ENCODE assay signal across 8 cellular contexts in genomic region chr1:31762726-31763670, GRCh38. TPM values are rescaled to one million over a fixed set of nuclear protein-coding genes. Genes with fewer than 3 reads are reported as not detected.
A peak's percentile ranks its signal among the peaks of the same experiment; 100 is the strongest.
DNase-seq lines count a peak whose midpoint lies in the region; ATAC-seq lines count a peak whose summit lies in the region.

No MANE protein-coding gene starts in this region.

- ATAC-seq in GM21381 (IDR thresholded peaks at IDR 0.05; ENCODE audit: unreplicated experiment): no peak

- peak; percentile 81 to 83 for DNase-seq in NCI-H2081 (lab: John Stamatoyannopoulos, UW)
- DNase-seq in NCI-H2081 treated with DMSO at 0.1 percent for 48 hours (lab: John Stamatoyannopoulos, UW): no peak
- peak; percentile 77 for DNase-seq in NCI-H2196 (lab: John Stamatoyannopoulos, UW; ENCODE audit: unreplicated experiment)
- DNase-seq in activated CD4-positive, CD25-positive, alpha-beta regulatory T cell (lab: John Stamatoyannopoulos, UW): peak; percentile 24 to 57 (median 38)
- peak; percentile 72 for DNase-seq in cerebellum (ENCODE audit: low spot score)
- peak; percentile 54 for DNase-seq in kidney glomerular epithelial cell (lab: John Stamatoyannopoulos, UW)
- peak; percentile 53 to 66 for DNase-seq in stimulated activated CD4-positive, alpha-beta T cell treated with anti-CD3 and anti-CD28 coated beads, Interleukin-1b, Interleukin-23, amount 100 ng/mL, for 4 hours (ENCODE audit: low read depth in 2 of 2)

RNA-seq across cellular contexts. Expression of gene ADGRB2, which starts 1.1 kb away (rescaled TPM):
- 34.0 TPM for total RNA-seq in cerebellum

RNA-seq across cellular contexts. Expression of gene SPOCD1, which starts 52.8 kb away (rescaled TPM):
- total RNA-seq in cerebellum: not detected

RNA-seq across cellular contexts. Expression of gene COL16A1, which starts 59.2 kb away (rescaled TPM):
- total RNA-seq in cerebellum: 9.3 TPM
